In the genomic region with DNA sequence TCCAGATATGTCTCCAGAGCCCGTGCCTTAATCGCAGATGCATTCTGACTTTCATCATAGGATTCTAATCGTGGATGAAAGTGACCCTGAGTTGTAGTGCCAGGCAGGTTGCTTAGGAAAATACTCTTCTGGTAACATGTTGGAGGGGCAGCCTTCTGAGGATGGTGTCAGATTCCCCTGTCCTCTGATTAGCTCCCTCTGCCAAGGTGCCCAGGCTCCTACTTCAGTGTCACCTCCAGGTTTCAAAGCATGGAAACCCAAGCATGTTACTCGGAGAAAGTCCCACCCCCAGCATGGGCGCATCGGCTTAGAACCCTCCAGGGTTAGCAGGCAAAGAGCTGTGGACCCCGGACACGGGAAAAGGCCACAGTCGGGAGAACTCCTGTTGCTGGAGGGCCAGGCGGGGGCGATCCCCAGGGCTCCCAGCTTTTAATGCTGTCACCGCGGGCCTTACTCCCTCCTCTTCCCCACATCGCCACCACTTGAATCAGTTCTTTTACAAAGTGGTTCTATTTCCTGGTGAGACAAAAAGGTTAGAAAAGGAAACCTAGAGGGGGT, we compare ENCODE assay signal across 7 cellular contexts. TPM values are rescaled to one million over a fixed set of nuclear protein-coding genes. Genes with fewer than 3 reads are reported as not detected.
DNase-seq lines count a peak whose midpoint lies in the region; ATAC-seq lines count a peak whose summit lies in the region.

No MANE protein-coding gene starts in this region.

- peak overlapping the region; percentile 66 for H3K27ac ChIP-seq in stomach smooth muscle (ENCODE audit: low read length)

- H3K9me3 Mint-ChIP-seq in activated naive CD8-positive, alpha-beta T cell treated with anti-CD3 and anti-CD28 coated beads for 36 hours, result no peaks in the 10 kb centered on the region

- peaks cover 18% of the 10 kb centered on the region for H3K4me1 Mint-ChIP-seq in activated naive CD8-positive, alpha-beta T cell treated with anti-CD3 and anti-CD28 coated beads for 36 hours

- H3K4me3 Mint-ChIP-seq in activated naive CD8-positive, alpha-beta T cell treated with anti-CD3 and anti-CD28 coated beads for 36 hours, result peak overlapping the region; percentile 83

- DNase-seq in Jurkat, Clone E6-1 (ENCODE audit: low read depth, low spot score), result no peak
- no peak for DNase-seq in activated naive CD8-positive, alpha-beta T cell treated with anti-CD3 and anti-CD28 coated beads for 36 hours
- DNase-seq in SHP77 treated with DMSO at 0.1 percent for 48 hours (lab: John Stamatoyannopoulos, UW), result no peak
- no peak for DNase-seq in stimulated activated naive CD4-positive, alpha-beta T cell treated with Interleukin-2 at 50 U/mL for 16 hours (lab: John Stamatoyannopoulos, UW)

- no peaks in the 10 kb centered on the region for H3K36me3 ChIP-seq in stomach smooth muscle (ENCODE audit: control insufficient read depth in 2 of 2, insufficient read depth in 2 of 2, low read length in 2 of 2)

- H3K36me3 Mint-ChIP-seq in activated naive CD8-positive, alpha-beta T cell treated with anti-CD3 and anti-CD28 coated beads for 36 hours, result no peaks in the 10 kb centered on the region

- H3K9ac ChIP-seq in stomach smooth muscle (ENCODE audit: low read length in 2 of 2), result peak overlapping the region; percentile 59 to 69

- peak overlapping the region; percentile 68 for H3K27ac Mint-ChIP-seq in activated naive CD8-positive, alpha-beta T cell treated with anti-CD3 and anti-CD28 coated beads for 36 hours

- H3K9me3 ChIP-seq in iPS-18c (ENCODE audit: control insufficient read depth, insufficient read depth, low read length), result no peaks in the 10 kb centered on the region
- H3K9me3 ChIP-seq in stomach smooth muscle (ENCODE audit: control insufficient read depth in 2 of 2, low read length in 2 of 2), result no peaks in the 10 kb centered on the region

- peaks cover 7% of the 10 kb centered on the region for H3K4me1 ChIP-seq in stomach smooth muscle (ENCODE audit: control insufficient read depth, insufficient read depth, low read length)

- no peaks in the 10 kb centered on the region for H3K27me3 Mint-ChIP-seq in activated naive CD8-positive, alpha-beta T cell treated with anti-CD3 and anti-CD28 coated beads for 36 hours

- H3K27me3 ChIP-seq in stomach smooth muscle (ENCODE audit: control insufficient read depth in 1 of 2, insufficient read depth in 2 of 2, low read length in 2 of 2), result no peaks in the 10 kb centered on the region

- peak; percentile 13 for ATAC-seq in GM19351 (IDR thresholded peaks at IDR 0.05; ENCODE audit: unreplicated experiment)

- H3K4me3 ChIP-seq in Jurkat, Clone E6-1 (ENCODE audit: low read length), result peak overlapping the region; percentile 65
- peak overlapping the region; percentile 64 for H3K4me3 ChIP-seq in iPS-18c (ENCODE audit: insufficient read depth, low read depth, low read length)
- H3K4me3 ChIP-seq in stomach smooth muscle (ENCODE audit: low read length in 2 of 2), result peak overlapping the region; percentile 72 to 81

RNA-seq across cellular contexts. Expression of a gene that starts 44.5 kb away (rescaled TPM):
- polyA plus RNA-seq in Jurkat, Clone E6-1 (2012; ENCODE audit: insufficient read depth, insufficient read length), result 2.3 TPM
- under 1 TPM; 0.54 to 0.76 TPM for total RNA-seq in activated naive CD8-positive, alpha-beta T cell treated with anti-CD3 and anti-CD28 coated beads for 36 hours
